Comparison of ENCODE assay signal across 10 cellular contexts in the genomic region with DNA sequence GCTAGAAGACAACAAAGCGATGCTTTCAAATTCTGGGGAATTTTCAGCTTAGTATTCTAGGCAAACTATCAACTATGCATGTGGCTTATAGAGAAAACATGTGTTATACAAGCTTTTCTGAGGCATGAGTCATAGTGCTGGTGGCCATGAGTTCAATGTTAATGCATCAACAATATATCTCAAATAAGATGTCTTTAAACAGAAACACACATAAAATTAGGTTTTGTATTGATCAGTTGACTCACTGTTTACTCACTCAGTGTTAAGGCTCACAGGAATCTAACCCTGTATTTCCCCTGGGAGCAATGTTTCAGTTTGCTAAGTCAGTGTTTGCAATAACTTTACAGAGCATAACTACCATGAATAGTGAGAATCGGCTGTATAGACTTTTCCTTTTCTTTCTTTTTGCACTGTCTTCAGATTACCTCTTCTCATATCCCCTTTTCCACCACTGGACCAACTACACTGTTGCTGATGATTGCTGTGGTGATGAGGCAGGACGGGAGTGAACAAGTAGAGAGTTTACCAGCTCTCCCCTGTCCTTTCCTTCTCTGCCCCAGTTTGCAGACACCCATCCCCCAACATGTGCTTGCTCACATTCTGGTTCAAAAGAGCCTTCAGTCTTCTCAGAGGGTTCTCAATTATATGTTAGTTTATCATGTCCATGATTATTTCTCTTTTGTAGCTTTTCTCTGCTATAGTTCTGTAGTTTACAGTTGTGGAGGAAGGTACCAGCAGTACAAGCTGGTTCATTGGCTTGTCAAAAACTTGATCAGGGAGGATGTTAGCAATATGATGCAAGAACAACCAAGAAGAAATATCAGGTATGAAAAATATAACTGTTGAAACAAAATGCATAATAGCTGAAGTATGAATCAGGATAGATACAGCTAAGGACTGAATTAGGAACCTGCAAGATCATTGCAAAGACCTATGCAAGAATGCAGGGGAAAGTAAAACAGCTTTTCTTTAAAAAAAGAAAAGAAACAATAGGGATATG. TPM values are rescaled to one million over a fixed set of nuclear protein-coding genes. Genes with fewer than 3 reads are reported as not detected.
A peak's percentile ranks its signal among the peaks of the same experiment; 100 is the strongest.
DNase-seq lines count a peak whose midpoint lies in the region; ATAC-seq and TF ChIP-seq lines count a peak whose summit lies in the region.
"Had no signal": no experiment of that assay in that cellular context is flagged by ENCODE, and none has a peak within 500 bp of the region (broad histone marks: within the 10 kb centered on the region; RNA-seq: fewer than 3 reads in every experiment).

No MANE protein-coding gene starts in this region.

- no peak overlapping the region for H3K4me3 Mint-ChIP-seq in activated naive CD4-positive, alpha-beta T cell treated with anti-CD3 and anti-CD28 coated beads, Interleukin-2, amount 10 ng/mL, durations not matched to agents 7 days and 5 days

- H3K4me1 Mint-ChIP-seq in activated naive CD4-positive, alpha-beta T cell treated with anti-CD3 and anti-CD28 coated beads, Interleukin-2, amount 10 ng/mL, durations not matched to agents 7 days and 5 days, result peaks cover 25% of the 10 kb centered on the region

- no peak for DNase-seq in activated naive CD4-positive, alpha-beta T cell treated with anti-CD3 and anti-CD28 coated beads, Interleukin-2, amount 10 ng/mL, durations not matched to agents 7 days and 5 days
- DNase-seq in activated naive CD4-positive, alpha-beta T cell (lab: John Stamatoyannopoulos, UW), result no peak
- DNase-seq in OCI-LY7 (ENCODE audit: low spot score) (no peak), epithelial cell of esophagus (ENCODE audit: low read depth) (peak; percentile 47), WERI-Rb-1 (no peak)
- DNase-seq: Caco-2 had no signal

- no peak overlapping the region for H3K27ac ChIP-seq in OCI-LY7 (ENCODE audit: low read depth, low read length, poor library complexity, severe bottlenecking)
- no peak overlapping the region for H3K27ac ChIP-seq in WERI-Rb-1
- H3K27ac ChIP-seq: cardiac muscle cell had no signal

- intact Hi-C loops in OCI-LY7 (cut with micrococcal nuclease; ENCODE audit: unreplicated experiment), result no loop called here

- no TSS peak for BruUV-seq in OCI-LY7 (replicated peaks; lab: Mats Ljungman, UMichigan)

- CTCF ChIA-PET in activated naive CD4-positive, alpha-beta T cell treated with anti-CD3 and anti-CD28 coated beads, Interleukin-2, amount 10 ng/mL, durations not matched to agents 7 days and 5 days (lab: Charles Lee), result interaction anchor here (0.9 to 1.1 kb wide), 3 partner anchors 8 to 39 kb away, joined by 4 to 6 read pairs (median 4); no protein-coding TSS in a partner anchor
- CTCF ChIA-PET in OCI-LY7 (lab: Charles Lee; ENCODE audit: unreplicated experiment), result interaction anchor here (0.8 kb wide), 1 partner anchor 97 kb away, joined by 3 read pairs; no protein-coding TSS in a partner anchor

- H3K27me3 Mint-ChIP-seq in activated naive CD4-positive, alpha-beta T cell treated with anti-CD3 and anti-CD28 coated beads, Interleukin-2, amount 10 ng/mL, durations not matched to agents 7 days and 5 days, result no peaks in the 10 kb centered on the region

- H3K4me1 ChIP-seq in OCI-LY7 (ENCODE audit: insufficient read depth, low read length, poor library complexity, severe bottlenecking), result peaks cover 13% of the 10 kb centered on the region
- H3K4me1 ChIP-seq: Caco-2 had no signal

- H3K4me3 ChIP-seq in OCI-LY7 (ENCODE audit: low read depth, low read length, poor library complexity, severe bottlenecking), result no peak overlapping the region
- H3K4me3 ChIP-seq in epithelial cell of esophagus (ENCODE audit: low read length), result no peak overlapping the region
- no peak overlapping the region for H3K4me3 ChIP-seq in WERI-Rb-1 (ENCODE audit: low read depth, low read length)
- H3K4me3 ChIP-seq: cardiac muscle cell had no signal

- ATAC-seq in HG02852 (IDR thresholded peaks at IDR 0.05; ENCODE audit: unreplicated experiment) (no peak), HG02642 (IDR thresholded peaks at IDR 0.05; ENCODE audit: poor library complexity, unreplicated experiment) (no peak), GM18511 (IDR thresholded peaks at IDR 0.05; ENCODE audit: unreplicated experiment) (no peak)

- peaks cover 7% of the 10 kb centered on the region for H3K9me3 Mint-ChIP-seq in activated naive CD4-positive, alpha-beta T cell treated with anti-CD3 and anti-CD28 coated beads, Interleukin-2, amount 10 ng/mL, durations not matched to agents 7 days and 5 days

- no peaks in the 10 kb centered on the region for H3K27me3 ChIP-seq in WERI-Rb-1 (ENCODE audit: insufficient read depth, low read depth, severe bottlenecking)
- H3K27me3 ChIP-seq: cardiac muscle cell had no signal

- H4K20me1 ChIP-seq in OCI-LY7 (ENCODE audit: insufficient read depth, low read length), result no peaks in the 10 kb centered on the region

- H2AFZ ChIP-seq in OCI-LY7 (ENCODE audit: low read length), result peak overlapping the region; percentile 61

- H3K79me2 ChIP-seq in OCI-LY7 (ENCODE audit: insufficient read depth, low read depth, low read length), result no peaks in the 10 kb centered on the region

- POLR2A ChIA-PET in OCI-LY7 (lab: Charles Lee), result interaction anchor here (0.6 to 0.7 kb wide), 2 partner anchors 880 to 1221 kb away, joined by 3 to 4 read pairs; no protein-coding TSS in a partner anchor

- H3K36me3 ChIP-seq in OCI-LY7 (ENCODE audit: insufficient read depth, low read length) (no peaks in the 10 kb centered on the region), WERI-Rb-1 (no peaks in the 10 kb centered on the region)
- H3K36me3 ChIP-seq: cardiac muscle cell had no signal

- peak overlapping the region; percentile 63 for H3K27ac Mint-ChIP-seq in activated naive CD4-positive, alpha-beta T cell treated with anti-CD3 and anti-CD28 coated beads, Interleukin-2, amount 10 ng/mL, durations not matched to agents 7 days and 5 days

- H3K9me3 ChIP-seq in OCI-LY7 (ENCODE audit: low read length) (peaks cover 17% of the 10 kb centered on the region; the same call in 1 of the 2 replicates), WERI-Rb-1 (ENCODE audit: severe bottlenecking) (no peaks in the 10 kb centered on the region)
- H3K9me3 ChIP-seq: Caco-2 had no signal

- H3K9me2 ChIP-seq in OCI-LY7 (ENCODE audit: insufficient read depth, low read length), result no peaks in the 10 kb centered on the region

- H3K4me2 ChIP-seq in OCI-LY7 (ENCODE audit: low read length), result peak overlapping the region; percentile 28

- TF ChIP-seq CTCF in OCI-LY7 (conservative IDR thresholded peaks at IDR 0.05; ENCODE audit: low read length), result no peak
- no peak for TF ChIP-seq CTCF in epithelial cell of esophagus (IDR thresholded peaks at IDR 0.05; ENCODE audit: insufficient read depth, low read depth, low read length, missing control alignments)
- no peak for TF ChIP-seq CTCF in WERI-Rb-1 (IDR thresholded peaks at IDR 0.05; ENCODE audit: low read depth, low read length)

- H3K36me3 Mint-ChIP-seq in activated naive CD4-positive, alpha-beta T cell treated with anti-CD3 and anti-CD28 coated beads, Interleukin-2, amount 10 ng/mL, durations not matched to agents 7 days and 5 days, result peaks cover 7% of the 10 kb centered on the region

RNA-seq across cellular contexts. Expression of gene CD2, which starts 23.9 kb away (rescaled TPM):
- total RNA-seq in OCI-LY7 (2014; rRNA removed; shearing (Covaris generic)), result not detected in 2 replicates
- not detected in 2 replicates for total RNA-seq in OCI-LY7 (2022)
- total RNA-seq: Caco-2, cardiac muscle cell had no signal
